18 cellular contexts compared by ENCODE assay signal in genomic region chr10:29524294-29524693, GRCh38.
"Had no signal": no experiment of that assay in that cellular context is flagged by ENCODE, and none has a peak within 500 bp of the region (broad histone marks: within the 10 kb centered on the region; RNA-seq: fewer than 3 reads in every experiment).

No MANE protein-coding gene starts in this region.

- ATAC-seq: left cardiac atrium; lower lobe of right lung; natural killer cell treated with Interleukin-12 subunit alpha and Interleukin-12 subunit beta and Interleukin-15 and Interleukin-18, amount 100 ng/mL, for 72 hours; upper lobe of right lung had no signal

- H3K27ac Mint-ChIP-seq: activated naive CD4-positive, alpha-beta T cell treated with anti-CD3 and anti-CD28 coated beads, Interleukin-2, amount 50 U/mL, for 24 hours; brain; natural killer cell treated with Interleukin-12 subunit alpha and Interleukin-12 subunit beta and Interleukin-15 and Interleukin-18, amount 100 ng/mL, for 72 hours had no signal

- H3K27ac ChIP-seq: esophagus squamous epithelium, lower lobe of right lung, spleen, upper lobe of right lung had no signal

- H3K27me3 ChIP-seq: esophagus squamous epithelium, heart right ventricle, spleen, upper lobe of right lung had no signal

- DNase-seq: activated gamma-delta T cell treated with Interleukin-2 at 50 U/mL for 16 hours; activated T-cell treated with anti-CD3 and anti-CD28 coated beads, Interleukin-2, amount 50 U/mL, for 1 hour; anterior cingulate cortex; caudate nucleus; effector memory CD4-positive, alpha-beta T cell; esophagus squamous epithelium; heart right ventricle; islet precursor cell; left cardiac atrium; lower lobe of right lung; spleen; stimulated activated CD4-positive, alpha-beta T cell treated with anti-CD3 and anti-CD28 coated beads, Interleukin-4, amount 100 ng/mL, for 1 hour; stimulated activated naive CD4-positive, alpha-beta T cell; T-helper 1 cell; upper lobe of right lung had no signal

- H3K36me3 Mint-ChIP-seq: natural killer cell treated with Interleukin-12 subunit alpha and Interleukin-12 subunit beta and Interleukin-15 and Interleukin-18, amount 100 ng/mL, for 72 hours had no signal

- H3K27me3 Mint-ChIP-seq: activated naive CD4-positive, alpha-beta T cell treated with anti-CD3 and anti-CD28 coated beads, Interleukin-2, amount 50 U/mL, for 24 hours; natural killer cell treated with Interleukin-12 subunit alpha and Interleukin-12 subunit beta and Interleukin-15 and Interleukin-18, amount 100 ng/mL, for 72 hours had no signal

- H3K9me3 ChIP-seq: esophagus squamous epithelium, heart right ventricle, lower lobe of right lung, spleen, upper lobe of right lung had no signal

- H3K9me3 Mint-ChIP-seq: activated naive CD4-positive, alpha-beta T cell treated with anti-CD3 and anti-CD28 coated beads, Interleukin-2, amount 50 U/mL, for 24 hours; brain; natural killer cell treated with Interleukin-12 subunit alpha and Interleukin-12 subunit beta and Interleukin-15 and Interleukin-18, amount 100 ng/mL, for 72 hours had no signal

- H3K4me1 ChIP-seq: lower lobe of right lung, spleen had no signal

- H3K4me1 Mint-ChIP-seq: activated naive CD4-positive, alpha-beta T cell treated with anti-CD3 and anti-CD28 coated beads, Interleukin-2, amount 50 U/mL, for 24 hours had no signal

- H3K4me3 Mint-ChIP-seq: activated naive CD4-positive, alpha-beta T cell treated with anti-CD3 and anti-CD28 coated beads, Interleukin-2, amount 50 U/mL, for 24 hours; brain; natural killer cell treated with Interleukin-12 subunit alpha and Interleukin-12 subunit beta and Interleukin-15 and Interleukin-18, amount 100 ng/mL, for 72 hours had no signal

- H3K4me3 ChIP-seq: esophagus squamous epithelium, heart right ventricle, lower lobe of right lung, spleen, upper lobe of right lung had no signal
